Comparison of ENCODE assay signal across 17 cellular contexts in the genomic region with DNA sequence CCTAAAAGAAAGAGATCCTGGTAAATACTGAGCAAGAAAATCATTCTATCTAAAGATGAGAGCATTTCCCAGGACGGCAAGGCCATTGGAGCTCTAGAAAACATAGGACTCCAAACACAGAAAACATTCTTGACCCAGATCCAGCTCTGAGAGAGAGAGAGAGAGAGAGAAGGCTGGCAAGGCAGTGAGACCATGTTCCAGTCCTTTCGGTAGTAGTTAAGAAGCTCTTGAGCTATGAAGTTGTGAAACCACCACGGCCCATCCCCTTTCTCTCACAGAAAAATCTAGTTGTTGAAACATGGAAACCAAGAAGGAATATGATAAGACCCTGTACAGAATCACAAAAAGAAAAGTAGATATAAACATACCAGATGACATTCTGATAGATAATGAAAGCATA.
A peak's percentile ranks its signal among the peaks of the same experiment; 100 is the strongest.
DNase-seq lines count a peak whose midpoint lies in the region; ATAC-seq and TF ChIP-seq lines count a peak whose summit lies in the region.
"Had no signal": no experiment of that assay in that cellular context is flagged by ENCODE, and none has a peak within 500 bp of the region (broad histone marks: within the 10 kb centered on the region; RNA-seq: fewer than 3 reads in every experiment).

No MANE protein-coding gene starts in this region.

- peak; percentile 57 to 78 for ATAC-seq in lower lobe of right lung
- ATAC-seq: A549, HepG2 had no signal

- no peak overlapping the region for H3K4me3 ChIP-seq in AG10803 (ENCODE audit: low read length)
- H3K4me3 ChIP-seq in choroid plexus epithelial cell (ENCODE audit: low read depth, low read length) = no peak overlapping the region
- H3K4me3 ChIP-seq in lower lobe of right lung = no peak overlapping the region
- H3K4me3 ChIP-seq: A549, BLaER1, HAP-1 had no signal

- H3K36me3 Mint-ChIP-seq in T-helper 2 cell treated with Interferon-gamma antibody and Interleukin-4, amounts not matched to agents 5 μg/mL and 100 μg/mL, for 36 hours (ENCODE audit: low read depth) = no peaks in the 10 kb centered on the region
- H3K36me3 Mint-ChIP-seq in nephron progenitor cell (ENCODE audit: low read depth) = no peaks in the 10 kb centered on the region
- H3K36me3 Mint-ChIP-seq: CD14-positive monocyte; CD4-positive, alpha-beta memory T cell had no signal

- DNase-seq in AG10803 (ENCODE audit: low read depth) (peak; percentile 44), RPMI7951 (ENCODE audit: low read depth) (peak; percentile 39), choroid plexus epithelial cell (ENCODE audit: low read depth) (peak; percentile 57), lower lobe of right lung (no peak), foreskin melanocyte (no peak), nephron progenitor cell (no peak)
- no peak for DNase-seq in T-helper 2 cell treated with Interferon-gamma antibody and Interleukin-4, amounts not matched to agents 5 μg/mL and 100 μg/mL, for 36 hours (ENCODE audit: low spot score)
- DNase-seq: CD4-positive, alpha-beta memory T cell; DMS153; DMS79; GDM1 had no signal

- H3K27ac Mint-ChIP-seq in T-helper 2 cell treated with Interferon-gamma antibody and Interleukin-4, amounts not matched to agents 5 μg/mL and 100 μg/mL, for 36 hours = no peak overlapping the region
- H3K27ac Mint-ChIP-seq in nephron progenitor cell = no peak overlapping the region
- H3K27ac Mint-ChIP-seq: CD14-positive monocyte; CD4-positive, alpha-beta memory T cell had no signal

- TF ChIP-seq CTCF in AG10803 (conservative IDR thresholded peaks at IDR 0.05; ENCODE audit: low read length) (no peak), choroid plexus epithelial cell (conservative IDR thresholded peaks at IDR 0.05; ENCODE audit: low read depth, low read length) (no peak), lower lobe of right lung (IDR thresholded peaks at IDR 0.05) (no peak), nephron progenitor cell (IDR thresholded peaks at IDR 0.05) (no peak)

- no peaks in the 10 kb centered on the region for H3K36me3 ChIP-seq in lower lobe of right lung
- H3K36me3 ChIP-seq: BLaER1, HAP-1 had no signal

- intact Hi-C loops in lower lobe of right lung (cut with DNase I) = no loop called here

- H3K27me3 Mint-ChIP-seq in T-helper 2 cell treated with Interferon-gamma antibody and Interleukin-4, amounts not matched to agents 5 μg/mL and 100 μg/mL, for 36 hours (ENCODE audit: low read depth) = no peaks in the 10 kb centered on the region
- H3K27me3 Mint-ChIP-seq in nephron progenitor cell (ENCODE audit: low read depth, poor library complexity) = no peaks in the 10 kb centered on the region
- H3K27me3 Mint-ChIP-seq: CD4-positive, alpha-beta memory T cell had no signal

- no peak overlapping the region for H3K27ac ChIP-seq in lower lobe of right lung
- H3K27ac ChIP-seq: 22Rv1, A549, BLaER1 had no signal

- no peaks in the 10 kb centered on the region for H3K9me3 ChIP-seq in lower lobe of right lung
- H3K9me3 ChIP-seq: A549, BLaER1, HAP-1 had no signal

- H3K4me1 Mint-ChIP-seq in T-helper 2 cell treated with Interferon-gamma antibody and Interleukin-4, amounts not matched to agents 5 μg/mL and 100 μg/mL, for 36 hours (ENCODE audit: low read depth) = no peaks in the 10 kb centered on the region
- H3K4me1 Mint-ChIP-seq in nephron progenitor cell = no peaks in the 10 kb centered on the region
- H3K4me1 Mint-ChIP-seq: CD14-positive monocyte; CD4-positive, alpha-beta memory T cell had no signal

- no peaks in the 10 kb centered on the region for H3K27me3 ChIP-seq in lower lobe of right lung (ENCODE audit: low read depth)
- H3K27me3 ChIP-seq: BLaER1 had no signal

- peaks cover 25% of the 10 kb centered on the region for H3K9me3 Mint-ChIP-seq in T-helper 2 cell treated with Interferon-gamma antibody and Interleukin-4, amounts not matched to agents 5 μg/mL and 100 μg/mL, for 36 hours
- H3K9me3 Mint-ChIP-seq in nephron progenitor cell = peaks cover 20% of the 10 kb centered on the region

- H3K4me3 Mint-ChIP-seq in T-helper 2 cell treated with Interferon-gamma antibody and Interleukin-4, amounts not matched to agents 5 μg/mL and 100 μg/mL, for 36 hours = no peak overlapping the region
- no peak overlapping the region for H3K4me3 Mint-ChIP-seq in nephron progenitor cell
- H3K4me3 Mint-ChIP-seq: CD14-positive monocyte; CD4-positive, alpha-beta memory T cell had no signal

- no peaks in the 10 kb centered on the region for H3K4me1 ChIP-seq in lower lobe of right lung
- H3K4me1 ChIP-seq: A549, BLaER1, HAP-1 had no signal

Comparison
In these comparisons a context has a peak if more than half of its experiments do, and no peak if none do; other contexts are left out.
1. DNase-seq: peak in AG10803 (single experiment), RPMI7951 (single experiment) and choroid plexus epithelial cell (single experiment); none in lower lobe of right lung (single experiment), foreskin melanocyte (single experiment), T-helper 2 cell treated with Interferon-gamma antibody and Interleukin-4, amounts not matched to agents 5 μg/mL and 100 μg/mL, for 36 hours (single experiment) and nephron progenitor cell (single experiment).